In genomic region chr7:29405891-29406290, GRCh38 we compare ENCODE assay signal across 1 cellular context.
TF ChIP-seq lines count a peak whose summit lies in the region.

No MANE protein-coding gene starts in this region.

TF ChIP-seq in HepG2, 621 proteins besides CTCF, POLR2A, EP300 and RAD21 (continued from another document and continues in another):
- TF ChIP-seq ZNF646 (CRISPR knock-in tag; IDR thresholded peaks at IDR 0.05) (no peak), EZH2 (conservative IDR thresholded peaks at IDR 0.05; ENCODE audit: low read depth, low read length) (no peak), NR1H2 (CRISPR knock-in tag; IDR thresholded peaks at IDR 0.05; ENCODE audit: borderline replicate concordance, low read depth) (no peak), TBP (CRISPR knock-in tag; IDR thresholded peaks at IDR 0.05) (no peak), ZNF549 (CRISPR knock-in tag; IDR thresholded peaks at IDR 0.05) (no peak), CHCHD3 (CRISPR knock-in tag; IDR thresholded peaks at IDR 0.05) (no peak), ZNF678 (CRISPR knock-in tag; IDR thresholded peaks at IDR 0.05) (no peak), NONO (IDR thresholded peaks at IDR 0.05) (no peak), NONO (CRISPR knock-in tag; conservative IDR thresholded peaks at IDR 0.05) (no peak; the same call in 1 of the 2 replicates), TAF1 (CRISPR knock-in tag; IDR thresholded peaks at IDR 0.05) (no peak), REPIN1 (CRISPR knock-in tag; IDR thresholded peaks at IDR 0.05; ENCODE audit: borderline replicate concordance, low read depth) (no peak; the same call in 1 of the 2 replicates), RBM22 (optimal IDR thresholded peaks at IDR 0.05; ENCODE audit: low read length) (no peak), HDAC1 (CRISPR knock-in tag; IDR thresholded peaks at IDR 0.05) (peak; percentile 37; the same call in 1 of the 2 replicates), RBM39 (IDR thresholded peaks at IDR 0.05; ENCODE audit: low read depth, low read length, poor library complexity, severe bottlenecking) (no peak), NR2F2 (IDR thresholded peaks at IDR 0.05; ENCODE audit: borderline replicate concordance, low read depth) (no peak), ZNF317 (CRISPR knock-in tag; IDR thresholded peaks at IDR 0.05) (no peak), KDM5A (IDR thresholded peaks at IDR 0.05; ENCODE audit: borderline replicate concordance, low read length) (no peak), SMARCE1 (IDR thresholded peaks at IDR 0.05; ENCODE audit: borderline replicate concordance) (no peak), SRY (CRISPR knock-in tag; IDR thresholded peaks at IDR 0.05) (no peak), FOXP1 (IDR thresholded peaks at IDR 0.05) (peak; percentile 35; the same call in 1 of the 2 replicates), FOXP1 (CRISPR knock-in tag; IDR thresholded peaks at IDR 0.05) (peak; percentile 60), HNF4G (IDR thresholded peaks at IDR 0.05; ENCODE audit: borderline replicate concordance, low read depth, low read length) (peak; percentile 69; the same call in 1 of the 2 replicates), HNF4G (CRISPR knock-in tag; IDR thresholded peaks at IDR 0.05; ENCODE audit: borderline replicate concordance, low read depth) (no peak), CREB3 (CRISPR knock-in tag; IDR thresholded peaks at IDR 0.05) (no peak), ZNF225 (CRISPR knock-in tag; IDR thresholded peaks at IDR 0.05) (no peak), ZNF263 (CRISPR knock-in tag; IDR thresholded peaks at IDR 0.05) (no peak), ZBTB46 (CRISPR knock-in tag; IDR thresholded peaks at IDR 0.05; ENCODE audit: borderline replicate concordance) (no peak), ZNF34 (CRISPR knock-in tag; IDR thresholded peaks at IDR 0.05; ENCODE audit: borderline replicate concordance) (0 out of 2 replicates have a peak, but pooled peaks have one; percentile 46), MTA1 (CRISPR knock-in tag; IDR thresholded peaks at IDR 0.05; ENCODE audit: borderline replicate concordance) (no peak), CAMTA2 (CRISPR knock-in tag; IDR thresholded peaks at IDR 0.05; ENCODE audit: borderline replicate concordance) (no peak), ADNP (CRISPR knock-in tag; IDR thresholded peaks at IDR 0.05) (no peak), ASH2L (IDR thresholded peaks at IDR 0.05; ENCODE audit: insufficient read length, low read depth, low read length) (peak; percentile 67), ZUFSP (CRISPR knock-in tag; IDR thresholded peaks at IDR 0.05; ENCODE audit: borderline replicate concordance) (no peak), PAF1 (CRISPR knock-in tag; IDR thresholded peaks at IDR 0.05) (no peak), ZNF547 (CRISPR knock-in tag; IDR thresholded peaks at IDR 0.05) (no peak), ZNF333 (CRISPR knock-in tag; IDR thresholded peaks at IDR 0.05; ENCODE audit: borderline replicate concordance) (no peak), MAF1 (CRISPR knock-in tag; IDR thresholded peaks at IDR 0.05; ENCODE audit: borderline replicate concordance) (no peak), ZNF615 (CRISPR knock-in tag; IDR thresholded peaks at IDR 0.05; ENCODE audit: borderline replicate concordance) (no peak), POGZ (CRISPR knock-in tag; IDR thresholded peaks at IDR 0.05) (peak; percentile 62; the same call in 1 of the 2 replicates), PHF8 (CRISPR knock-in tag; IDR thresholded peaks at IDR 0.05) (no peak), SMAD9 (CRISPR knock-in tag; IDR thresholded peaks at IDR 0.05) (no peak), NFKBIZ (CRISPR knock-in tag; IDR thresholded peaks at IDR 0.05) (no peak), ZNF234 (CRISPR knock-in tag; conservative IDR thresholded peaks at IDR 0.05) (no peak), ZNF567 (CRISPR knock-in tag; IDR thresholded peaks at IDR 0.05; ENCODE audit: borderline replicate concordance) (no peak), KDM1A (CRISPR knock-in tag; IDR thresholded peaks at IDR 0.05) (no peak), TGIF2 (CRISPR knock-in tag; IDR thresholded peaks at IDR 0.05) (no peak), JUND (CRISPR knock-in tag; IDR thresholded peaks at IDR 0.05) (no peak)
- TF ChIP-seq, protein P1, sequence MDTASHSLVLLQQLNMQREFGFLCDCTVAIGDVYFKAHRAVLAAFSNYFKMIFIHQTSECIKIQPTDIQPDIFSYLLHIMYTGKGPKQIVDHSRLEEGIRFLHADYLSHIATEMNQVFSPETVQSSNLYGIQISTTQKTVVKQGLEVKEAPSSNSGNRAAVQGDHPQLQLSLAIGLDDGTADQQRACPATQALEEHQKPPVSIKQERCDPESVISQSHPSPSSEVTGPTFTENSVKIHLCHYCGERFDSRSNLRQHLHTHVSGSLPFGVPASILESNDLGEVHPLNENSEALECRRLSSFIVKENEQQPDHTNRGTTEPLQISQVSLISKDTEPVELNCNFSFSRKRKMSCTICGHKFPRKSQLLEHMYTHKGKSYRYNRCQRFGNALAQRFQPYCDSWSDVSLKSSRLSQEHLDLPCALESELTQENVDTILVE (CRISPR knock-in tag; IDR thresholded peaks at IDR 0.05) = no peak
- TF ChIP-seq, protein P2, sequence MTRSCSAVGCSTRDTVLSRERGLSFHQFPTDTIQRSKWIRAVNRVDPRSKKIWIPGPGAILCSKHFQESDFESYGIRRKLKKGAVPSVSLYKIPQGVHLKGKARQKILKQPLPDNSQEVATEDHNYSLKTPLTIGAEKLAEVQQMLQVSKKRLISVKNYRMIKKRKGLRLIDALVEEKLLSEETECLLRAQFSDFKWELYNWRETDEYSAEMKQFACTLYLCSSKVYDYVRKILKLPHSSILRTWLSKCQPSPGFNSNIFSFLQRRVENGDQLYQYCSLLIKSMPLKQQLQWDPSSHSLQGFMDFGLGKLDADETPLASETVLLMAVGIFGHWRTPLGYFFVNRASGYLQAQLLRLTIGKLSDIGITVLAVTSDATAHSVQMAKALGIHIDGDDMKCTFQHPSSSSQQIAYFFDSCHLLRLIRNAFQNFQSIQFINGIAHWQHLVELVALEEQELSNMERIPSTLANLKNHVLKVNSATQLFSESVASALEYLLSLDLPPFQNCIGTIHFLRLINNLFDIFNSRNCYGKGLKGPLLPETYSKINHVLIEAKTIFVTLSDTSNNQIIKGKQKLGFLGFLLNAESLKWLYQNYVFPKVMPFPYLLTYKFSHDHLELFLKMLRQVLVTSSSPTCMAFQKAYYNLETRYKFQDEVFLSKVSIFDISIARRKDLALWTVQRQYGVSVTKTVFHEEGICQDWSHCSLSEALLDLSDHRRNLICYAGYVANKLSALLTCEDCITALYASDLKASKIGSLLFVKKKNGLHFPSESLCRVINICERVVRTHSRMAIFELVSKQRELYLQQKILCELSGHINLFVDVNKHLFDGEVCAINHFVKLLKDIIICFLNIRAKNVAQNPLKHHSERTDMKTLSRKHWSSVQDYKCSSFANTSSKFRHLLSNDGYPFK (CRISPR knock-in tag; IDR thresholded peaks at IDR 0.05; ENCODE audit: borderline replicate concordance) = no peak
- TF ChIP-seq, protein P3, sequence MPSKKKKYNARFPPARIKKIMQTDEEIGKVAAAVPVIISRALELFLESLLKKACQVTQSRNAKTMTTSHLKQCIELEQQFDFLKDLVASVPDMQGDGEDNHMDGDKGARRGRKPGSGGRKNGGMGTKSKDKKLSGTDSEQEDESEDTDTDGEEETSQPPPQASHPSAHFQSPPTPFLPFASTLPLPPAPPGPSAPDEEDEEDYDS (CRISPR knock-in tag; IDR thresholded peaks at IDR 0.05) = no peak
